In the genomic region with DNA sequence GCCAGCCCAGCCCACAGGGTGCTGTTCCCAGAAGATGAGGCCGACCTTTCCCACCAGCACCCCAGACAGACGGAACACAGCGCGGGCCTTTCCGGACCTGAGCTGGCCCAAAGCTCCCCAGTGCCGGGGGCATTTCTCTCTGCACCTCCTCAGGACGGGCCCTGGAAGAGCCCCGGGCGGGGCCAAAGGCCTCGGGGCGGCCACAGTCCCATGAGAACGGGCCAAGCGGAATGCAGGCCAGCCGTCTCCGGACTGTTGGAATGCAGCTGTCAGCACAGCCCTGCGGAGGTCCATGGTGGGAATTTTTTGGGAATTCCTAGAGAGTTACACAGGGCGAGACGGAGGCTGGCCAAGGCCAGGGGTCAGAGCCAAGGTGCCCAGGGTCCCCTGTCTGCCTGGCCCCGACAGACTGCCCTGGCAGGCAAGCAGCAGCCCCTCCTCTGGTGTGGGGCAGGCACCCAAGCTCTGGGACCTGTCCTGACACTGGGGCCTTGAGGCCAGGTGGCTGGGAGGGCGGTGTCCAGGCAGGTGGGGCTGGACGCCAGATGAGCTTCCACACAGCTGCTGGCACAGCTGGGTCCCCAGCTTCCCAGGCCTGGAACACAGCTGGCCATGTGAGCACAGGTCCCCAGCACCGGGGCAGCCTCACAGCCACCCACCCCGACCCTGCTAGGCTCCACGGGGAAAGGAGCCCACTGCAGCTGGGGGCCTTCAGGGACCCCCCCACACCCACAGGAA, we compare ENCODE assay signal across 15 cellular contexts.
DNase-seq lines count a peak whose midpoint lies in the region; ATAC-seq and TF ChIP-seq lines count a peak whose summit lies in the region.
"Had no signal": no experiment of that assay in that cellular context is flagged by ENCODE, and none has a peak within 500 bp of the region (broad histone marks: within the 10 kb centered on the region; RNA-seq: fewer than 3 reads in every experiment).

No MANE protein-coding gene starts in this region.

- no peaks in the 10 kb centered on the region for H3K4me1 ChIP-seq in endodermal cell (ENCODE audit: control insufficient read depth, insufficient read depth, low read length)
- peaks cover 42% of the 10 kb centered on the region for H3K4me1 ChIP-seq in mesodermal cell (ENCODE audit: control insufficient read depth, insufficient read depth, low read length, poor library complexity, severe bottlenecking)
- no peaks in the 10 kb centered on the region for H3K4me1 ChIP-seq in OCI-LY7 (ENCODE audit: insufficient read depth, low read length, poor library complexity, severe bottlenecking)

- POLR2A ChIA-PET in activated CD4-positive, alpha-beta T cell treated with anti-CD3 and anti-CD28 coated beads for 36 hours (lab: Charles Lee), result no interaction called here
- POLR2A ChIA-PET in OCI-LY7 (lab: Charles Lee), result no interaction called here

- no peak overlapping the region for H3K4me3 Mint-ChIP-seq in endodermal cell
- no peak overlapping the region for H3K4me3 Mint-ChIP-seq in activated CD4-positive, alpha-beta T cell treated with anti-CD3 and anti-CD28 coated beads for 36 hours
- H3K4me3 Mint-ChIP-seq: CD14-positive monocyte had no signal

- CTCF ChIA-PET in activated CD4-positive, alpha-beta T cell treated with anti-CD3 and anti-CD28 coated beads for 36 hours (lab: Charles Lee), result no interaction called here
- CTCF ChIA-PET in OCI-LY7 (lab: Charles Lee; ENCODE audit: unreplicated experiment), result no interaction called here

- H3K79me2 ChIP-seq in OCI-LY7 (ENCODE audit: insufficient read depth, low read depth, low read length), result no peaks in the 10 kb centered on the region

- no peaks in the 10 kb centered on the region for H3K9me3 Mint-ChIP-seq in endodermal cell
- no peaks in the 10 kb centered on the region for H3K9me3 Mint-ChIP-seq in activated CD4-positive, alpha-beta T cell treated with anti-CD3 and anti-CD28 coated beads for 36 hours (ENCODE audit: low read depth)
- H3K9me3 Mint-ChIP-seq: CD14-positive monocyte had no signal

- H2AFZ ChIP-seq in OCI-LY7 (ENCODE audit: low read length), result no peak overlapping the region

- intact Hi-C loops in activated CD4-positive, alpha-beta T cell treated with anti-CD3 and anti-CD28 coated beads for 36 hours (cut with DNase I, micrococcal nuclease), result no loop called here
- intact Hi-C loops in OCI-LY7 (cut with micrococcal nuclease; ENCODE audit: unreplicated experiment), result no loop called here

- DNase-seq in NCI-H226, result peak; percentile 60
- no peak for DNase-seq in endodermal cell
- DNase-seq in activated CD4-positive, alpha-beta T cell treated with anti-CD3 and anti-CD28 coated beads for 36 hours, result no peak
- no peak for DNase-seq in activated T-cell treated with anti-CD3 and anti-CD28 coated beads for 4 hours
- no peak for DNase-seq in OCI-LY7 (ENCODE audit: low spot score)
- DNase-seq in NCI-H2196 treated with DMSO at 0.1 percent for 48 hours (lab: John Stamatoyannopoulos, UW; ENCODE audit: unreplicated experiment), result no peak
- DNase-seq: activated T-cell treated with anti-CD3 and anti-CD28 coated beads, Interleukin-2, amount 50 U/mL, for 48 hours; GF-D8; NCI-H1436; NCI-H748 treated with DMSO at 0.1 percent for 48 hours; stimulated activated CD4-positive, alpha-beta T cell treated with anti-CD3 and anti-CD28 coated beads, Interleukin-4, amount 100 ng/mL, for 4 hours; stimulated activated naive CD4-positive, alpha-beta T cell treated with Interleukin-2 at 50 U/mL for 16 hours had no signal

- H3K9ac ChIP-seq in endodermal cell (ENCODE audit: extremely low read depth, low read length, poor library complexity, severe bottlenecking), result no peak overlapping the region

- H3K27ac Mint-ChIP-seq in endodermal cell, result peak overlapping the region; percentile 48
- H3K27ac Mint-ChIP-seq in activated CD4-positive, alpha-beta T cell treated with anti-CD3 and anti-CD28 coated beads for 36 hours, result no peak overlapping the region

- H3K4me3 ChIP-seq in endodermal cell (ENCODE audit: low read length) (no peak overlapping the region), mesodermal cell (ENCODE audit: extremely low read depth, insufficient read depth, low read length, poor library complexity, severe bottlenecking) (no peak overlapping the region), OCI-LY7 (ENCODE audit: low read depth, low read length, poor library complexity, severe bottlenecking) (no peak overlapping the region)

- no peaks in the 10 kb centered on the region for H3K27me3 ChIP-seq in endodermal cell (ENCODE audit: control insufficient read depth, insufficient read depth, low read length, poor library complexity, severe bottlenecking)

- no peak for ATAC-seq in activated CD4-positive, alpha-beta T cell treated with anti-CD3 and anti-CD28 coated beads for 36 hours

- H3K9me3 ChIP-seq in endodermal cell (ENCODE audit: control insufficient read depth, low read length) (no peaks in the 10 kb centered on the region), mesodermal cell (ENCODE audit: control insufficient read depth, low read length) (no peaks in the 10 kb centered on the region), OCI-LY7 (ENCODE audit: low read length) (no peaks in the 10 kb centered on the region)

- no peaks in the 10 kb centered on the region for H3K36me3 Mint-ChIP-seq in endodermal cell (ENCODE audit: low read depth)
- H3K36me3 Mint-ChIP-seq in activated CD4-positive, alpha-beta T cell treated with anti-CD3 and anti-CD28 coated beads for 36 hours (ENCODE audit: low read depth), result no peaks in the 10 kb centered on the region
- H3K36me3 Mint-ChIP-seq: CD14-positive monocyte had no signal

- WGBS in endodermal cell (ENCODE audit: insufficient coverage in 1 of 2, insufficient read length in 1 of 2), 2 experiments, result 81 to 93% methylated on average over 17 to 24 of the region's 24 CpGs
- 84 to 85% methylated on average over 21 to 24 of the region's 24 CpGs for WGBS in mesodermal cell (ENCODE audit: insufficient coverage in 2 of 2), 2 experiments

- H3K27ac ChIP-seq in C4-2B, result peak overlapping the region; percentile 66
- peak overlapping the region; percentile 53 for H3K27ac ChIP-seq in endodermal cell (ENCODE audit: low read depth, low read length)
- peak overlapping the region; percentile 49 for H3K27ac ChIP-seq in mesodermal cell (ENCODE audit: low read depth, low read length, severe bottlenecking)
- no peak overlapping the region for H3K27ac ChIP-seq in OCI-LY7 (ENCODE audit: low read depth, low read length, poor library complexity, severe bottlenecking)

- no peak overlapping the region for H3K4me2 ChIP-seq in OCI-LY7 (ENCODE audit: low read length)

- H3K9me2 ChIP-seq in OCI-LY7 (ENCODE audit: insufficient read depth, low read length), result no peaks in the 10 kb centered on the region

- H3K4me1 Mint-ChIP-seq in endodermal cell, result peaks cover 2% of the 10 kb centered on the region
- H3K4me1 Mint-ChIP-seq in activated CD4-positive, alpha-beta T cell treated with anti-CD3 and anti-CD28 coated beads for 36 hours, result no peaks in the 10 kb centered on the region
- H3K4me1 Mint-ChIP-seq: CD14-positive monocyte had no signal

- TF ChIP-seq CTCF in C4-2B (conservative IDR thresholded peaks at IDR 0.05) (no peak), endodermal cell (conservative IDR thresholded peaks at IDR 0.05) (no peak), OCI-LY7 (conservative IDR thresholded peaks at IDR 0.05; ENCODE audit: low read length) (no peak)

- H3K27me3 Mint-ChIP-seq in endodermal cell (ENCODE audit: insufficient read depth), result no peaks in the 10 kb centered on the region
- no peaks in the 10 kb centered on the region for H3K27me3 Mint-ChIP-seq in activated CD4-positive, alpha-beta T cell treated with anti-CD3 and anti-CD28 coated beads for 36 hours

- H4K20me1 ChIP-seq in OCI-LY7 (ENCODE audit: insufficient read depth, low read length), result no peaks in the 10 kb centered on the region

- H3K36me3 ChIP-seq in endodermal cell (ENCODE audit: control insufficient read depth, insufficient read depth, low read length) (no peaks in the 10 kb centered on the region), mesodermal cell (ENCODE audit: control insufficient read depth, insufficient read depth, low read length) (no peaks in the 10 kb centered on the region), OCI-LY7 (ENCODE audit: insufficient read depth, low read length) (no peaks in the 10 kb centered on the region)

- no TSS peak for BruUV-seq in OCI-LY7 (replicated peaks; lab: Mats Ljungman, UMichigan)
